ENCODE assay signal across 1 cellular context in the genomic region with DNA sequence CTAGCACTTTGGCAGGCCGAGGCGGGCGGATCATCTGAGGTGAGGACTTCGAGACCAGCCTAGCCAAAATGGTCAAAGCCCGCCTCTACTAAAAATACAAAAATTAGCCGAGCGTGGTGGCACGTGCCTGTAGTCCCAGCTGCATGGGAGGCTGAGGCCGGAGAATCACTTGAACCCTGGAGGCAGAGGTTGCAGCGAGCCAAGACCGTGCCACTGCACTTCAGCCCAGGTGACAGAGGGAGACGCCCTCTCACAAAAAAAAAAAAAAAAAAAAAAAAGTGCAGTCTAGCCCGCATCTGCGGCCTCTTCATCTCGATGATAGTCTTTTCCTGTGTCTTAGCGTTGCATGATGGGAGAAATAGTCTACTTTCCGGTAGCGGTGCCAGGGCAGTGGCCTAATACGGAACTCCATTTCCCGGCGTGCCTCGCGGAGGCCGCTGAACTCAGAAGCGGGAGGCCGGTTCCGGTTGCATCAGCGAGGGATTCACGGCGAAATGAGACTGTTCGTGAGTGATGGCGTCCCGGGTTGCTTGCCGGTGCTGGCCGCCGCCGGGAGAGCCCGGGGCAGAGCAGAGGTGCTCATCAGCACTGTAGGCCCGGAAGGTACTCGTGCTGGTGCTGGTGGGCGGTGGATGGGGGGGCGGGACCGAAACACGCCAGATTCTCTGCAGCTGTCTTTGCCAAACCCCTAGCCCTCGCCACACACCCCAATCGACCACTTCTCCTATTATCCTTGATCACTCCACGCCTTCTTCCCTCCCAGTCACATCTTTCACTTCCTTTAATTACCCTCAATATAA.
TF ChIP-seq lines count a peak whose summit lies in the region.

A gene (plus strand): TSS at position 472 of the 800 bp plus-strand sequence. CDS start 23 bp downstream, at position 495.

TF ChIP-seq in HepG2, 621 proteins besides CTCF, POLR2A, EP300 and RAD21 (continued from another document and continues in another):
- TF ChIP-seq, protein P1, sequence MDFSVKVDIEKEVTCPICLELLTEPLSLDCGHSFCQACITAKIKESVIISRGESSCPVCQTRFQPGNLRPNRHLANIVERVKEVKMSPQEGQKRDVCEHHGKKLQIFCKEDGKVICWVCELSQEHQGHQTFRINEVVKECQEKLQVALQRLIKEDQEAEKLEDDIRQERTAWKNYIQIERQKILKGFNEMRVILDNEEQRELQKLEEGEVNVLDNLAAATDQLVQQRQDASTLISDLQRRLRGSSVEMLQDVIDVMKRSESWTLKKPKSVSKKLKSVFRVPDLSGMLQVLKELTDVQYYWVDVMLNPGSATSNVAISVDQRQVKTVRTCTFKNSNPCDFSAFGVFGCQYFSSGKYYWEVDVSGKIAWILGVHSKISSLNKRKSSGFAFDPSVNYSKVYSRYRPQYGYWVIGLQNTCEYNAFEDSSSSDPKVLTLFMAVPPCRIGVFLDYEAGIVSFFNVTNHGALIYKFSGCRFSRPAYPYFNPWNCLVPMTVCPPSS (IDR thresholded peaks at IDR 0.05) = no peak
- TF ChIP-seq, protein P2, sequence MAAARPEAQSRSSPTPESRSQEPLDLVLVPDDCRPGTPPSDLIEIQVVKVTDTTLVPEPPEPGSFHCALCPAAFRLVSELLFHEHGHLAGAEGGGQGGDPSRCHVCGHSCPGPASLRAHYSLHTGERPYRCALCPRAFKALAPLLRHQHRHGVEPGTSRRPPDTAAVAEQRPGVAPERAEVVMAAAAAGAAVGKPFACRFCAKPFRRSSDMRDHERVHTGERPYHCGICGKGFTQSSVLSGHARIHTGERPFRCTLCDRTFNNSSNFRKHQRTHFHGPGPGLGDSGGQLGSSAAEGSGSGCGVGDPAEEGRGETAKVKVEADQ (CRISPR knock-in tag; IDR thresholded peaks at IDR 0.05; ENCODE audit: borderline replicate concordance) = peak; percentile 54; the same call in 1 of the 2 replicates
- TF ChIP-seq ASH2L (IDR thresholded peaks at IDR 0.05; ENCODE audit: insufficient read length, low read depth, low read length) (peak; percentile 73), SMARCC2 (IDR thresholded peaks at IDR 0.05) (no peak), ZNF746 (CRISPR knock-in tag; IDR thresholded peaks at IDR 0.05) (no peak), ERF (CRISPR knock-in tag; IDR thresholded peaks at IDR 0.05) (no peak), ZNF567 (CRISPR knock-in tag; IDR thresholded peaks at IDR 0.05; ENCODE audit: borderline replicate concordance) (no peak), ZNF563 (CRISPR knock-in tag; IDR thresholded peaks at IDR 0.05) (no peak), ZBTB42 (CRISPR knock-in tag; IDR thresholded peaks at IDR 0.05) (no peak), SMARCE1 (IDR thresholded peaks at IDR 0.05; ENCODE audit: borderline replicate concordance) (no peak), STAT5B (CRISPR knock-in tag; IDR thresholded peaks at IDR 0.05) (no peak), ZNF350 (CRISPR knock-in tag; IDR thresholded peaks at IDR 0.05; ENCODE audit: borderline replicate concordance, low read depth) (peak; percentile 85), RFX3 (CRISPR knock-in tag; IDR thresholded peaks at IDR 0.05) (no peak), KAT8 (CRISPR knock-in tag; IDR thresholded peaks at IDR 0.05) (peak; percentile 94), MYC (CRISPR knock-in tag; IDR thresholded peaks at IDR 0.05; ENCODE audit: borderline replicate concordance) (peak; percentile 82; the same call in 1 of the 2 replicates), SAP130 (CRISPR knock-in tag; IDR thresholded peaks at IDR 0.05; ENCODE audit: low read depth) (peak; percentile 97)
- TF ChIP-seq, protein P3, sequence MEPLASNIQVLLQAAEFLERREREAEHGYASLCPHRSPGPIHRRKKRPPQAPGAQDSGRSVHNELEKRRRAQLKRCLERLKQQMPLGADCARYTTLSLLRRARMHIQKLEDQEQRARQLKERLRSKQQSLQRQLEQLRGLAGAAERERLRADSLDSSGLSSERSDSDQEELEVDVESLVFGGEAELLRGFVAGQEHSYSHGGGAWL (CRISPR knock-in tag; IDR thresholded peaks at IDR 0.05) = no peak
- TF ChIP-seq, protein P4, sequence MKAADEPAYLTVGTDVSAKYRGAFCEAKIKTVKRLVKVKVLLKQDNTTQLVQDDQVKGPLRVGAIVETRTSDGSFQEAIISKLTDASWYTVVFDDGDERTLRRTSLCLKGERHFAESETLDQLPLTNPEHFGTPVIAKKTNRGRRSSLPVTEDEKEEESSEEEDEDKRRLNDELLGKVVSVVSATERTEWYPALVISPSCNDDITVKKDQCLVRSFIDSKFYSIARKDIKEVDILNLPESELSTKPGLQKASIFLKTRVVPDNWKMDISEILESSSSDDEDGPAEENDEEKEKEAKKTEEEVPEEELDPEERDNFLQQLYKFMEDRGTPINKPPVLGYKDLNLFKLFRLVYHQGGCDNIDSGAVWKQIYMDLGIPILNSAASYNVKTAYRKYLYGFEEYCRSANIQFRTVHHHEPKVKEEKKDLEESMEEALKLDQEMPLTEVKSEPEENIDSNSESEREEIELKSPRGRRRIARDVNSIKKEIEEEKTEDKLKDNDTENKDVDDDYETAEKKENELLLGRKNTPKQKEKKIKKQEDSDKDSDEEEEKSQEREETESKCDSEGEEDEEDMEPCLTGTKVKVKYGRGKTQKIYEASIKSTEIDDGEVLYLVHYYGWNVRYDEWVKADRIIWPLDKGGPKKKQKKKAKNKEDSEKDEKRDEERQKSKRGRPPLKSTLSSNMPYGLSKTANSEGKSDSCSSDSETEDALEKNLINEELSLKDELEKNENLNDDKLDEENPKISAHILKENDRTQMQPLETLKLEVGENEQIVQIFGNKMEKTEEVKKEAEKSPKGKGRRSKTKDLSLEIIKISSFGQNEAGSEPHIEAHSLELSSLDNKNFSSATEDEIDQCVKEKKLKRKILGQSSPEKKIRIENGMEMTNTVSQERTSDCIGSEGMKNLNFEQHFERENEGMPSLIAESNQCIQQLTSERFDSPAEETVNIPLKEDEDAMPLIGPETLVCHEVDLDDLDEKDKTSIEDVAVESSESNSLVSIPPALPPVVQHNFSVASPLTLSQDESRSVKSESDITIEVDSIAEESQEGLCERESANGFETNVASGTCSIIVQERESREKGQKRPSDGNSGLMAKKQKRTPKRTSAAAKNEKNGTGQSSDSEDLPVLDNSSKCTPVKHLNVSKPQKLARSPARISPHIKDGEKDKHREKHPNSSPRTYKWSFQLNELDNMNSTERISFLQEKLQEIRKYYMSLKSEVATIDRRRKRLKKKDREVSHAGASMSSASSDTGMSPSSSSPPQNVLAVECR (CRISPR knock-in tag; IDR thresholded peaks at IDR 0.05; ENCODE audit: borderline replicate concordance) = peak; percentile 95
- TF ChIP-seq, protein P5, sequence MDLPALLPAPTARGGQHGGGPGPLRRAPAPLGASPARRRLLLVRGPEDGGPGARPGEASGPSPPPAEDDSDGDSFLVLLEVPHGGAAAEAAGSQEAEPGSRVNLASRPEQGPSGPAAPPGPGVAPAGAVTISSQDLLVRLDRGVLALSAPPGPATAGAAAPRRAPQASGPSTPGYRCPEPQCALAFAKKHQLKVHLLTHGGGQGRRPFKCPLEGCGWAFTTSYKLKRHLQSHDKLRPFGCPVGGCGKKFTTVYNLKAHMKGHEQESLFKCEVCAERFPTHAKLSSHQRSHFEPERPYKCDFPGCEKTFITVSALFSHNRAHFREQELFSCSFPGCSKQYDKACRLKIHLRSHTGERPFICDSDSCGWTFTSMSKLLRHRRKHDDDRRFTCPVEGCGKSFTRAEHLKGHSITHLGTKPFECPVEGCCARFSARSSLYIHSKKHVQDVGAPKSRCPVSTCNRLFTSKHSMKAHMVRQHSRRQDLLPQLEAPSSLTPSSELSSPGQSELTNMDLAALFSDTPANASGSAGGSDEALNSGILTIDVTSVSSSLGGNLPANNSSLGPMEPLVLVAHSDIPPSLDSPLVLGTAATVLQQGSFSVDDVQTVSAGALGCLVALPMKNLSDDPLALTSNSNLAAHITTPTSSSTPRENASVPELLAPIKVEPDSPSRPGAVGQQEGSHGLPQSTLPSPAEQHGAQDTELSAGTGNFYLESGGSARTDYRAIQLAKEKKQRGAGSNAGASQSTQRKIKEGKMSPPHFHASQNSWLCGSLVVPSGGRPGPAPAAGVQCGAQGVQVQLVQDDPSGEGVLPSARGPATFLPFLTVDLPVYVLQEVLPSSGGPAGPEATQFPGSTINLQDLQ (CRISPR knock-in tag; IDR thresholded peaks at IDR 0.05) = no peak
- TF ChIP-seq, protein P6, sequence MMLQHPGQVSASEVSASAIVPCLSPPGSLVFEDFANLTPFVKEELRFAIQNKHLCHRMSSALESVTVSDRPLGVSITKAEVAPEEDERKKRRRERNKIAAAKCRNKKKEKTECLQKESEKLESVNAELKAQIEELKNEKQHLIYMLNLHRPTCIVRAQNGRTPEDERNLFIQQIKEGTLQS (CRISPR knock-in tag; IDR thresholded peaks at IDR 0.05) = peak; percentile 91
- TF ChIP-seq, protein P7, sequence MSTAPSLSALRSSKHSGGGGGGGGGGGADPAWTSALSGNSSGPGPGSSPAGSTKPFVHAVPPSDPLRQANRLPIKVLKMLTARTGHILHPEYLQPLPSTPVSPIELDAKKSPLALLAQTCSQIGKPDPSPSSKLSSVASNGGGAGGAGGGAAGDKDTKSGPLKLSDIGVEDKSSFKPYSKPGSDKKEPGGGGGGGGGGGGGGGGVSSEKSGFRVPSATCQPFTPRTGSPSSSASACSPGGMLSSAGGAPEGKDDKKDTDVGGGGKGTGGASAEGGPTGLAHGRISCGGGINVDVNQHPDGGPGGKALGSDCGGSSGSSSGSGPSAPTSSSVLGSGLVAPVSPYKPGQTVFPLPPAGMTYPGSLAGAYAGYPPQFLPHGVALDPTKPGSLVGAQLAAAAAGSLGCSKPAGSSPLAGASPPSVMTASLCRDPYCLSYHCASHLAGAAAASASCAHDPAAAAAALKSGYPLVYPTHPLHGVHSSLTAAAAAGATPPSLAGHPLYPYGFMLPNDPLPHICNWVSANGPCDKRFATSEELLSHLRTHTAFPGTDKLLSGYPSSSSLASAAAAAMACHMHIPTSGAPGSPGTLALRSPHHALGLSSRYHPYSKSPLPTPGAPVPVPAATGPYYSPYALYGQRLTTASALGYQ (CRISPR knock-in tag; IDR thresholded peaks at IDR 0.05) = no peak
- TF ChIP-seq, protein P8, sequence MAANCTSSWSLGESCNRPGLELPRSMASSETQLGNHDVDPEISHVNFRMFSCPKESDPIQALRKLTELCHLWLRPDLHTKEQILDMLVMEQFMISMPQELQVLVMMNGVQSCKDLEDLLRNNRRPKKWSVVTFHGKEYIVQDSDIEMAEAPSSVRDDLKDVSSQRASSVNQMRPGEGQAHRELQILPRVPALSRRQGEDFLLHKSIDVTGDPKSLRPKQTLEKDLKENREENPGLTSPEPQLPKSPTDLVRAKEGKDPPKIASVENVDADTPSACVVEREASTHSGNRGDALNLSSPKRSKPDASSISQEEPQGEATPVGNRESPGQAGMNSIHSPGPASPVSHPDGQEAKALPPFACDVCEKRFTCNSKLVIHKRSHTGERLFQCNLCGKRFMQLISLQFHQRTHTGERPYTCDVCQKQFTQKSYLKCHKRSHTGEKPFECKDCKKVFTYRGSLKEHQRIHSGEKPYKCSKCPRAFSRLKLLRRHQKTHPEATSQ (CRISPR knock-in tag; IDR thresholded peaks at IDR 0.05; ENCODE audit: borderline replicate concordance) = no peak
- TF ChIP-seq, protein P9, sequence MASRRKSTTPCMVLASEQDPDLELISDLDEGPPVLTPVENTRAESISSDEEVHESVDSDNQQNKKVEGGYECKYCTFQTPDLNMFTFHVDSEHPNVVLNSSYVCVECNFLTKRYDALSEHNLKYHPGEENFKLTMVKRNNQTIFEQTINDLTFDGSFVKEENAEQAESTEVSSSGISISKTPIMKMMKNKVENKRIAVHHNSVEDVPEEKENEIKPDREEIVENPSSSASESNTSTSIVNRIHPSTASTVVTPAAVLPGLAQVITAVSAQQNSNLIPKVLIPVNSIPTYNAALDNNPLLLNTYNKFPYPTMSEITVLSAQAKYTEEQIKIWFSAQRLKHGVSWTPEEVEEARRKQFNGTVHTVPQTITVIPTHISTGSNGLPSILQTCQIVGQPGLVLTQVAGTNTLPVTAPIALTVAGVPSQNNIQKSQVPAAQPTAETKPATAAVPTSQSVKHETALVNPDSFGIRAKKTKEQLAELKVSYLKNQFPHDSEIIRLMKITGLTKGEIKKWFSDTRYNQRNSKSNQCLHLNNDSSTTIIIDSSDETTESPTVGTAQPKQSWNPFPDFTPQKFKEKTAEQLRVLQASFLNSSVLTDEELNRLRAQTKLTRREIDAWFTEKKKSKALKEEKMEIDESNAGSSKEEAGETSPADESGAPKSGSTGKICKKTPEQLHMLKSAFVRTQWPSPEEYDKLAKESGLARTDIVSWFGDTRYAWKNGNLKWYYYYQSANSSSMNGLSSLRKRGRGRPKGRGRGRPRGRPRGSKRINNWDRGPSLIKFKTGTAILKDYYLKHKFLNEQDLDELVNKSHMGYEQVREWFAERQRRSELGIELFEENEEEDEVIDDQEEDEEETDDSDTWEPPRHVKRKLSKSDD (CRISPR knock-in tag; IDR thresholded peaks at IDR 0.05; ENCODE audit: low read depth) = no peak
- TF ChIP-seq, protein P10, sequence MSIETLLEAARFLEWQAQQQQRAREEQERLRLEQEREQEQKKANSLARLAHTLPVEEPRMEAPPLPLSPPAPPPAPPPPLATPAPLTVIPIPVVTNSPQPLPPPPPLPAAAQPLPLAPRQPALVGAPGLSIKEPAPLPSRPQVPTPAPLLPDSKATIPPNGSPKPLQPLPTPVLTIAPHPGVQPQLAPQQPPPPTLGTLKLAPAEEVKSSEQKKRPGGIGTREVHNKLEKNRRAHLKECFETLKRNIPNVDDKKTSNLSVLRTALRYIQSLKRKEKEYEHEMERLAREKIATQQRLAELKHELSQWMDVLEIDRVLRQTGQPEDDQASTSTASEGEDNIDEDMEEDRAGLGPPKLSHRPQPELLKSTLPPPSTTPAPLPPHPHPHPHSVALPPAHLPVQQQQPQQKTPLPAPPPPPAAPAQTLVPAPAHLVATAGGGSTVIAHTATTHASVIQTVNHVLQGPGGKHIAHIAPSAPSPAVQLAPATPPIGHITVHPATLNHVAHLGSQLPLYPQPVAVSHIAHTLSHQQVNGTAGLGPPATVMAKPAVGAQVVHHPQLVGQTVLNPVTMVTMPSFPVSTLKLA (IDR thresholded peaks at IDR 0.05) = no peak; the same call in 1 of the 2 replicates
- TF ChIP-seq, protein P11, sequence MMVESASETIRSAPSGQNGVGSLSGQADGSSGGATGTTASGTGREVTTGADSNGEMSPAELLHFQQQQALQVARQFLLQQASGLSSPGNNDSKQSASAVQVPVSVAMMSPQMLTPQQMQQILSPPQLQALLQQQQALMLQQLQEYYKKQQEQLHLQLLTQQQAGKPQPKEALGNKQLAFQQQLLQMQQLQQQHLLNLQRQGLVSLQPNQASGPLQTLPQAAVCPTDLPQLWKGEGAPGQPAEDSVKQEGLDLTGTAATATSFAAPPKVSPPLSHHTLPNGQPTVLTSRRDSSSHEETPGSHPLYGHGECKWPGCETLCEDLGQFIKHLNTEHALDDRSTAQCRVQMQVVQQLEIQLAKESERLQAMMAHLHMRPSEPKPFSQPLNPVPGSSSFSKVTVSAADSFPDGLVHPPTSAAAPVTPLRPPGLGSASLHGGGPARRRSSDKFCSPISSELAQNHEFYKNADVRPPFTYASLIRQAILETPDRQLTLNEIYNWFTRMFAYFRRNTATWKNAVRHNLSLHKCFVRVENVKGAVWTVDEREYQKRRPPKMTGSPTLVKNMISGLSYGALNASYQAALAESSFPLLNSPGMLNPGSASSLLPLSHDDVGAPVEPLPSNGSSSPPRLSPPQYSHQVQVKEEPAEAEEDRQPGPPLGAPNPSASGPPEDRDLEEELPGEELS (CRISPR knock-in tag; IDR thresholded peaks at IDR 0.05) = peak; percentile 38; the same call in 1 of the 2 replicates
